ENCODE assay signal across 15 cellular contexts in the genomic region with DNA sequence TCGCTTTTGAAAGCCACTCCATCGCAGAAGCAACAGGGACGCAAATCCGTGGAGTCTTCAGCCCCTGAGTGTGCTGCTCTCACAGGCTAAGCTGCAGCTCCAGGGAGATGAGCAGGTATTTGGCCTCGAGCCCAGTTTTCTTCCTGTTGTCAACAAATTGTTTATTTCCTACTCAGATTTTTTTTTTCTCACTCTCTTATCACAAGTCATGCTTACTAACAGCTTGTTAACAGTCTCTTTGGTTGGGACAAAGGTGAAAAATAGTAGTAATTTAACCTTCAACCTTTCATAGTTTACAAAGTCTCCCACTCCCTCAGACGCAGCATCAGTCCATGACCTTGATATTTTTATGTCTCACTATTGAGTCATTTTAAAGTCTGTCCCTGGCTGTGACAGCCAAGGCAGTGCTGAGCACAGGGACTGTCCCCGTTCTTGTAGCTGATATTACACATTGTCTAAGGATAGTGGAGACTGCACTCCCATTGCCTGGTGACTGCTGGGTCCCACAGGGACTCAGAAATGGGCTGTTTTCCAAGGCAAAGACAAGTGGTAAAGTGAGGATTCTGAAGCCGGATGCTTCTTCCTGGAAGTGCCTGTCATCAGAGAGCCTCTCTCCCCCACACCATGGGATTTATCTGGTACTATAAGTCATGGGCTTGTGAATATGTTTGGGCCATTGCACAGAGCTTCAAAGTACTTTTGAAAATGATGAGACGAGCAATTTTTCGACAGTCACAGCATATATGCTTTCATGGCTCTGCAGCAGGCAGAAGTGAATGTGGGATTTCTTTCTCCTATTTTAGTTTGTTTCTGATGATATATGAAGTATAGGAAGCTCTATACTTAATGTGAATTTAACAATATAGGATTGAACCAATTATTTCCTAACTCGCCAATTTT.
DNase-seq lines count a peak whose midpoint lies in the region; ATAC-seq and TF ChIP-seq lines count a peak whose summit lies in the region.
"Had no signal": no experiment of that assay in that cellular context is flagged by ENCODE, and none has a peak within 500 bp of the region (broad histone marks: within the 10 kb centered on the region; RNA-seq: fewer than 3 reads in every experiment).

No MANE protein-coding gene starts in this region.

- CTCF ChIA-PET in RWPE1 (lab: Yijun Ruan, JAX), result no interaction called here

- TF ChIP-seq CTCF in coronary artery (IDR thresholded peaks at IDR 0.05) (no peak), RWPE1 (conservative IDR thresholded peaks at IDR 0.05; ENCODE audit: low read depth) (no peak)

- no peak overlapping the region for H3K27ac ChIP-seq in coronary artery
- H3K27ac ChIP-seq in RWPE1, result no peak overlapping the region
- H3K27ac ChIP-seq: foreskin keratinocyte had no signal

- POLR2A ChIA-PET in RWPE1 (lab: Yijun Ruan, JAX; ENCODE audit: low non-redundant PET), result no interaction called here

- peak; percentile 42 for DNase-seq in COR-L47 (lab: John Stamatoyannopoulos, UW)
- DNase-seq in HuH-7.5 (ENCODE audit: low spot score), result peak; percentile 18
- DNase-seq in OCI-M1 (lab: John Stamatoyannopoulos, UW), result peak; percentile 28
- peak; percentile 17 for DNase-seq in medulla oblongata (ENCODE audit: extremely low spot score)
- no peak for DNase-seq in HCEC 1CT
- no peak for DNase-seq in coronary artery (ENCODE audit: low spot score)
- DNase-seq in RWPE1 (ENCODE audit: low spot score), result no peak
- DNase-seq: activated CD4-positive, CD25-positive, alpha-beta regulatory T cell; activated CD8-positive, alpha-beta memory T cell treated with anti-CD3 and anti-CD28 coated beads, Interleukin-2, amount 10 ng/mL, durations not matched to agents 7 days and 5 days; foreskin keratinocyte; occipital lobe; T-helper 1 cell had no signal

- no peak overlapping the region for H3K4me3 ChIP-seq in coronary artery
- H3K4me3 ChIP-seq: smooth muscle cell had no signal

- ATAC-seq in GM21723 (IDR thresholded peaks at IDR 0.05; ENCODE audit: unreplicated experiment), result no peak
- ATAC-seq: activated CD8-positive, alpha-beta memory T cell treated with anti-CD3 and anti-CD28 coated beads, Interleukin-2, amount 10 ng/mL, durations not matched to agents 7 days and 5 days; foreskin keratinocyte; Panc1 had no signal

Comparison
In these comparisons a context has a peak if more than half of its experiments do, and no peak if none do; other contexts are left out.
1. DNase-seq: peak in COR-L47 (single experiment), HuH-7.5 (single experiment), OCI-M1 (single experiment) and medulla oblongata (single experiment); none in HCEC 1CT (single experiment), coronary artery (single experiment) and RWPE1 (single experiment).